In genomic region chr20:17615645-17616479, GRCh38 we compare ENCODE assay signal across 1 cellular context.
TF ChIP-seq lines count a peak whose summit lies in the region.

No MANE protein-coding gene starts in this region.

TF ChIP-seq in IMR-90, 13 proteins besides CTCF, POLR2A, EP300 and RAD21 (continued from another document):
- TF ChIP-seq USF2 (IDR thresholded peaks at IDR 0.05; ENCODE audit: low read depth, low read length) (no peak), MAFK (IDR thresholded peaks at IDR 0.05; ENCODE audit: low read depth, low read length) (no peak), CHD1 (IDR thresholded peaks at IDR 0.05; ENCODE audit: low read depth, low read length) (no peak), FOS (IDR thresholded peaks at IDR 0.05; ENCODE audit: low read depth, low read length) (no peak), SMC3 (IDR thresholded peaks at IDR 0.05; ENCODE audit: low read depth, low read length) (no peak), RCOR1 (IDR thresholded peaks at IDR 0.05; ENCODE audit: insufficient replicate concordance, low read length) (no peak), CEBPB (IDR thresholded peaks at IDR 0.05; ENCODE audit: low read depth, low read length) (no peak)
TF ChIP-seq in IMR-90: peak in this region for 0.
